2 cellular contexts compared by ENCODE assay signal in the genomic region with DNA sequence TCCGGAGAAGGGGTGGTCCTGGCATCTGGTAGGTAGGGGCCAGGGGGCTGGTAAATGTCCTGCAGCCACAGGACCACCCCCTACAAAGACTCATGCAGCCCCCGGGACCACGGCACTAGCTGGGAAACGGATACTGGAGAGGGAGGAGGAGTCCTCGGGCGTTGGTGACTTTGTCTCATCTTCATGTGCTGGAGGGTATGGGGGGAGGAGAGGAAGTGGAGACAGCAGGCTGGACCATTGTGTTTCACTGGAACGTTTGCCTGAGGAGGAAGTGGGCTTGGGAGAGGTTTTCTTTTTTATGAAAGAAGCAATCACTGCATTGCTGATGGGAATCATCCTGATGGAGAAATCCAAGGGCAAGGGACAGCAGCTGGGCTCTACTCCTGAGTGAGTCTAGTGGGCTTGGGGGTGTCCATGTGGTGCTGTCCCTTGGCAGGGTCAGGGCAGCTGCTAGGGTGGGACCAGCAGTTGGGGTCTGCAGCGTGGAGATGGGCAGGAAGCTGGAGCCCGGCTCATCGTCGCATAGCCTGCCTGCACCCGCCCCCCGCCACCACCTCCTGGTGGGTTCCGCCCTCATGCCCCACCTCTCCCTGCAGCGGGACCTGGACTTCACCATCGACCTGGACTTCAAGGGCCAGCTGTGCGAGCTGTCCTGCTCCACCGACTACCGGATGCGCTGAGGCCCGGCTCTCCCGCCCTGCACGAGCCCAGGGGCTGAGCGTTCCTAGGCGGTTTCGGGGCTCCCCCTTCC.
A peak's percentile ranks its signal among the peaks of the same experiment; 100 is the strongest.
TF ChIP-seq lines count a peak whose summit lies in the region.

No MANE protein-coding gene starts in this region.

TF ChIP-seq in GM23338, 12 proteins besides CTCF, POLR2A, EP300 and RAD21:
- no peak for TF ChIP-seq EZH2 (IDR thresholded peaks at IDR 0.05; ENCODE audit: low read depth, unreplicated experiment)

TF ChIP-seq in GM12878, 131 proteins besides CTCF, POLR2A, EP300 and RAD21:
- TF ChIP-seq POLR2AphosphoS5 (IDR thresholded peaks at IDR 0.05; ENCODE audit: low read length) (peak; percentile 59; the same call in 1 of the 2 replicates), NFYA (IDR thresholded peaks at IDR 0.05; ENCODE audit: borderline replicate concordance, low read depth, low read length) (no peak), YY1 (IDR thresholded peaks at IDR 0.05; ENCODE audit: low read depth, low read length) (no peak), RUNX3 (IDR thresholded peaks at IDR 0.05; ENCODE audit: low read length) (no peak)
- TF ChIP-seq, protein P1, sequence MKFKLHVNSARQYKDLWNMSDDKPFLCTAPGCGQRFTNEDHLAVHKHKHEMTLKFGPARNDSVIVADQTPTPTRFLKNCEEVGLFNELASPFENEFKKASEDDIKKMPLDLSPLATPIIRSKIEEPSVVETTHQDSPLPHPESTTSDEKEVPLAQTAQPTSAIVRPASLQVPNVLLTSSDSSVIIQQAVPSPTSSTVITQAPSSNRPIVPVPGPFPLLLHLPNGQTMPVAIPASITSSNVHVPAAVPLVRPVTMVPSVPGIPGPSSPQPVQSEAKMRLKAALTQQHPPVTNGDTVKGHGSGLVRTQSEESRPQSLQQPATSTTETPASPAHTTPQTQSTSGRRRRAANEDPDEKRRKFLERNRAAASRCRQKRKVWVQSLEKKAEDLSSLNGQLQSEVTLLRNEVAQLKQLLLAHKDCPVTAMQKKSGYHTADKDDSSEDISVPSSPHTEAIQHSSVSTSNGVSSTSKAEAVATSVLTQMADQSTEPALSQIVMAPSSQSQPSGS (IDR thresholded peaks at IDR 0.05; ENCODE audit: low read length): 0 out of 2 replicates have a peak, but pooled peaks have one; percentile 6
